ENCODE assay signal across 1 cellular context in genomic region chr17:48307814-48308411, GRCh38.
TF ChIP-seq lines count a peak whose summit lies in the region.

No MANE protein-coding gene starts in this region.

TF ChIP-seq in GM23338, 12 proteins besides CTCF, POLR2A, EP300 and RAD21 (continued from another document):
- TF ChIP-seq ZNF462 (CRISPR knock-in tag; IDR thresholded peaks at IDR 0.05) (no peak), JUNB (IDR thresholded peaks at IDR 0.05; ENCODE audit: unreplicated experiment) (no peak)
